Comparison of ENCODE assay signal across 8 cellular contexts in genomic region chr1:42940851-42941639, GRCh38. TPM values are rescaled to one million over a fixed set of nuclear protein-coding genes. Genes with fewer than 3 reads are reported as not detected.
DNase-seq lines count a peak whose midpoint lies in the region; ATAC-seq and TF ChIP-seq lines count a peak whose summit lies in the region.

No MANE protein-coding gene starts in this region.

- H3K9ac ChIP-seq in HUES6 (ENCODE audit: low read length), result no peak overlapping the region

- H3K36me3 ChIP-seq in HUES6 (ENCODE audit: control insufficient read depth, insufficient read depth, low read length), result peaks cover 96% of the 10 kb centered on the region
- peaks cover 12% of the 10 kb centered on the region for H3K36me3 ChIP-seq in kidney epithelial cell (ENCODE audit: control insufficient read depth, insufficient read depth, low read length)
- H3K36me3 ChIP-seq in tibial nerve, result peaks cover 2 to 36% (median 5%) of the 10 kb centered on the region in 3 donors

- ATAC-seq in GM18498 (IDR thresholded peaks at IDR 0.05; ENCODE audit: unreplicated experiment), result no peak

- no peaks in the 10 kb centered on the region for H3K9me3 ChIP-seq in HUES6 (ENCODE audit: control insufficient read depth, insufficient read depth, low read depth, low read length)
- no peaks in the 10 kb centered on the region for H3K9me3 ChIP-seq in tibial nerve

- H3K4me1 ChIP-seq in HUES6 (ENCODE audit: control insufficient read depth, insufficient read depth, low read length), result peaks cover 80% of the 10 kb centered on the region
- H3K4me1 ChIP-seq in tibial nerve, result peaks cover 0 to 98% (median 82%) of the 10 kb centered on the region in 4 donors

- H3K27ac ChIP-seq in HUES6 (ENCODE audit: low read depth, low read length), result peak overlapping the region; percentile 73; the same call in 1 of the 2 replicates
- peak overlapping the region; percentile 74 for H3K27ac ChIP-seq in angular gyrus (ENCODE audit: low read depth, low read length)
- peak overlapping the region in 3 of 4 donors; percentile 11 to 85 (median 81) for H3K27ac ChIP-seq in tibial nerve

- peak; percentile 81 for DNase-seq in AG08396 (ENCODE audit: low spot score)
- DNase-seq in kidney epithelial cell (ENCODE audit: low read depth), result peak; percentile 100
- DNase-seq in tibial nerve (ENCODE audit: low spot score in 2 of 2), result peak in 1 of 2 donors; percentile 46
- DNase-seq in COR-L47 (lab: John Stamatoyannopoulos, UW), result no peak
- no peak for DNase-seq in activated CD4-positive, alpha-beta T cell treated with anti-CD3 and anti-CD28 coated beads for 1 hour

- TF ChIP-seq POLR2A in tibial nerve (IDR thresholded peaks at IDR 0.05), result no peak

- WGBS in tibial nerve, 2 donors, result 41 to 48% methylated on average over 14 of the region's 14 CpGs

- H3K27me3 ChIP-seq in HUES6 (ENCODE audit: control insufficient read depth, insufficient read depth, low read length), result no peaks in the 10 kb centered on the region
- H3K27me3 ChIP-seq in kidney epithelial cell (ENCODE audit: control insufficient read depth, insufficient read depth, low read length), result no peaks in the 10 kb centered on the region
- H3K27me3 ChIP-seq in tibial nerve, result no peaks in the 10 kb centered on the region

- TF ChIP-seq CTCF in kidney epithelial cell (IDR thresholded peaks at IDR 0.05; ENCODE audit: insufficient read depth, low read length, poor library complexity, severe bottlenecking) (no peak), tibial nerve (IDR thresholded peaks at IDR 0.05) (no peak)

- peak in 1 of 2 donors; percentile 42 for TF ChIP-seq EP300 in tibial nerve (IDR thresholded peaks at IDR 0.05)

- H3K4me3 ChIP-seq in HUES6 (ENCODE audit: low read depth, low read length) (peak overlapping the region; percentile 5; the same call in 1 of the 2 replicates), kidney epithelial cell (ENCODE audit: low read depth, low read length) (no peak overlapping the region), tibial nerve (peak overlapping the region in 1 of 4 donors; percentile 1)

RNA-seq across cellular contexts. Expression of gene SLC2A1, which starts 17.6 kb away (rescaled TPM):
- total RNA-seq in kidney epithelial cell, result 573 and 1,021 TPM in 2 replicates
- 1,000 to 10,000 TPM in 3 of 4 donors, 100 to 1,000 TPM in 1; 953 to 4,970 (median 3,437) TPM for total RNA-seq in tibial nerve

Comparison
In these comparisons a context has a peak if more than half of its experiments do, and no peak if none do; other contexts are left out.
1. DNase-seq: peak in AG08396 (single experiment) and kidney epithelial cell (single experiment); none in COR-L47 (single experiment) and activated CD4-positive, alpha-beta T cell treated with anti-CD3 and anti-CD28 coated beads for 1 hour (single experiment).
2. Peak in every context shown above with its lines, with median percentiles within 50 percentile points of each other: H3K27ac ChIP-seq.